Comparison of ENCODE assay signal across 21 cellular contexts in genomic region chr10:4337581-4337980, GRCh38.
"Had no signal": no experiment of that assay in that cellular context is flagged by ENCODE, and none has a peak within 500 bp of the region (broad histone marks: within the 10 kb centered on the region; RNA-seq: fewer than 3 reads in every experiment).

No MANE protein-coding gene starts in this region.

- H3K27ac ChIP-seq: left ventricle myocardium inferior, neural progenitor cell, right atrium auricular region, spleen, tibial nerve had no signal

- DNase-seq: activated CD4-positive, alpha-beta T cell treated with anti-CD3 and anti-CD28 coated beads for 4 hours; activated CD4-positive, alpha-beta T cell treated with anti-CD3 and anti-CD28 coated beads, Interleukin-2, amount 50 U/mL, for 4 hours; activated naive CD4-positive, alpha-beta T cell; activated T-cell treated with anti-CD3 and anti-CD28 coated beads for 4 hours; activated T-cell treated with anti-CD3 and anti-CD28 coated beads, Interleukin-2, amount 50 U/mL, for 72 hours; effector memory CD8-positive, alpha-beta T cell; foreskin melanocyte; kidney glomerular epithelial cell; left ventricle myocardium inferior; mesendoderm; natural killer cell; occipital lobe; spleen; stimulated activated naive CD4-positive, alpha-beta T cell; T-helper 2 cell had no signal

- H3K4me3 ChIP-seq: left ventricle myocardium inferior, lung, neural progenitor cell, right atrium auricular region, spleen, tibial nerve had no signal

- H2AFZ ChIP-seq: neural progenitor cell had no signal

- H3K9ac ChIP-seq: neural progenitor cell had no signal

- ATAC-seq: activated naive CD4-positive, alpha-beta T cell treated with anti-CD3 and anti-CD28 coated beads, Interleukin-2, amount 50 U/mL, for 72 hours; activated T-cell treated with anti-CD3 and anti-CD28 coated beads, Interleukin-2, amount 50 U/mL, for 72 hours; effector memory CD8-positive, alpha-beta T cell; esophagus mucosa; natural killer cell had no signal

- H3K4me2 ChIP-seq: neural progenitor cell had no signal

- H3K36me3 ChIP-seq: left ventricle myocardium inferior, neural progenitor cell, right atrium auricular region, spleen, tibial nerve had no signal

- H3K4me1 ChIP-seq: left ventricle myocardium inferior, neural progenitor cell, right atrium auricular region, spleen, tibial nerve had no signal

- H3K9me3 ChIP-seq: right atrium auricular region had no signal

- H3K27me3 ChIP-seq: neural progenitor cell, right atrium auricular region, spleen, tibial nerve had no signal
